Comparison of ENCODE assay signal across 8 cellular contexts in genomic region chr3:75434937-75435778, GRCh38.
DNase-seq lines count a peak whose midpoint lies in the region; ATAC-seq lines count a peak whose summit lies in the region.

No MANE protein-coding gene starts in this region.

- ATAC-seq in GM19372 (IDR thresholded peaks at IDR 0.05; ENCODE audit: low read depth, unreplicated experiment) (peak; percentile 98), HG03520 (IDR thresholded peaks at IDR 0.05; ENCODE audit: unreplicated experiment) (peak; percentile 99), left lobe of liver (peak; percentile 100)

- peak; percentile 98 for DNase-seq in Ammon's horn (ENCODE audit: low spot score)
- peak; percentile 95 for DNase-seq in NCI-H748 (lab: John Stamatoyannopoulos, UW; ENCODE audit: unreplicated experiment)
- DNase-seq in activated CD4-positive, alpha-beta T cell treated with anti-CD3 and anti-CD28 coated beads, Interleukin-2, amount 50 U/mL, for 4 hours, result peak; percentile 97 to 98
- peak; percentile 96 for DNase-seq in dedifferentiated amniotic fluid mesenchymal stem cell (ENCODE audit: extremely low spot score)
- DNase-seq in left lobe of liver (ENCODE audit: low spot score), result peak; percentile 99
- DNase-seq in stimulated activated CD4-positive, alpha-beta T cell treated with anti-CD3 and anti-CD28 coated beads, Interleukin-1b, Interleukin-23, amount 100 ng/mL, for 48 hours, result peak; percentile 97

Comparison
In these comparisons a context has a peak if more than half of its experiments do, and no peak if none do; other contexts are left out.
1. Peak in every context shown above with its lines: DNase-seq and ATAC-seq.